ENCODE assay signal across 24 cellular contexts in genomic region chr17:59611503-59611902, GRCh38. TPM values are rescaled to one million over a fixed set of nuclear protein-coding genes. Genes with fewer than 3 reads are reported as not detected.
A peak's percentile ranks its signal among the peaks of the same experiment; 100 is the strongest.
DNase-seq lines count a peak whose midpoint lies in the region; ATAC-seq, FAIRE-seq and TF ChIP-seq lines count a peak whose summit lies in the region.
"Had no signal": no experiment of that assay in that cellular context is flagged by ENCODE, and none has a peak within 500 bp of the region (broad histone marks: within the 10 kb centered on the region; RNA-seq: fewer than 3 reads in every experiment).

No MANE protein-coding gene starts in this region.

- H4K20me1 ChIP-seq in K562 (replicated peaks; ENCODE audit: control insufficient read depth, insufficient read depth, low read length): no peaks in the 10 kb centered on the region
- H4K20me1 ChIP-seq: BLaER1 had no signal

- TF ChIP-seq POLR2A in A549 (IDR thresholded peaks at IDR 0.05; ENCODE audit: low read length) (no peak), H54 (IDR thresholded peaks at IDR 0.05; ENCODE audit: low read depth, low read length) (no peak), K562 (conservative IDR thresholded peaks at IDR 0.05) (no peak)

- TF ChIP-seq RAD21 in A549 (conservative IDR thresholded peaks at IDR 0.05 in 1 of 2, IDR thresholded peaks at IDR 0.05 in 1 of 2) (no peak), K562 (CRISPR knock-in tag; conservative IDR thresholded peaks at IDR 0.05 in 1 of 2, IDR thresholded peaks at IDR 0.05 in 1 of 2) (no peak)

- no peak overlapping the region for H3K4me3 ChIP-seq in A549
- no peak overlapping the region for H3K4me3 ChIP-seq in K562
- H3K4me3 ChIP-seq: BLaER1, GM12878 had no signal

- H3K4me1 ChIP-seq in A549: no peaks in the 10 kb centered on the region
- peaks cover 2 to 5% of the 10 kb centered on the region in 2 experiments; a peak in 4 of 5 replicates for H3K4me1 ChIP-seq in K562 (replicated peaks in 1 of 2; ENCODE audit: control insufficient read depth in 2 of 2, insufficient read depth in 2 of 2, low read length in 2 of 2)

- TF ChIP-seq CTCF in A549 (IDR thresholded peaks at IDR 0.05) (no peak), K562 (IDR thresholded peaks at IDR 0.05 in 2 of 3, conservative IDR thresholded peaks at IDR 0.05 in 1 of 3; ENCODE audit: insufficient read depth in 2 of 3, low read depth in 1 of 3, low read length in 3 of 3) (no peak)

- no peaks in the 10 kb centered on the region for H3K79me2 ChIP-seq in K562 (ENCODE audit: control insufficient read depth, insufficient read depth, low read length)

- no peaks in the 10 kb centered on the region for H3K9me1 ChIP-seq in K562 (ENCODE audit: control insufficient read depth, insufficient read depth, low read length)

- no peak for FAIRE-seq in A549 (lab: Jason Lieb, UNC)
- peak; percentile 50 for FAIRE-seq in H54 (lab: Jason Lieb, UNC)
- FAIRE-seq in K562 (lab: Jason Lieb, UNC): no peak
- FAIRE-seq: GM12878, GM12892, GM18507 had no signal

- BruUV-seq in K562 (replicated peaks; lab: Mats Ljungman, UMichigan): no TSS peak

- no peak overlapping the region for H2AFZ ChIP-seq in K562 (ENCODE audit: low read depth, low read length)

- DNase-seq in A549 (ENCODE audit: low read depth in 1 of 2, low spot score in 1 of 2) (no peak), H54 (ENCODE audit: insufficient read length, low spot score) (no peak), K562 (ENCODE audit: extremely low read depth in 1 of 4, low spot score in 3 of 4) (no peak), A172 (ENCODE audit: low spot score) (no peak), amniotic stem cell (lab: John Stamatoyannopoulos, UW) (no peak)
- DNase-seq: 8988T; ACHN; BE2C; C1 segment of cervical spinal cord; CD4-positive, alpha-beta memory T cell; CD4-positive, CD25-positive, alpha-beta regulatory T cell; CD8-positive, alpha-beta memory T cell; COR-L47; DMS 273 treated with DMSO at 0.1 percent for 48 hours; DMS153; DMS53; DMS79; DND-41; EL; GDM1 had no signal

- ATAC-seq in A549 (no peak), K562 (no peak)
- ATAC-seq: GM12878 had no signal

- CTCF ChIA-PET in A549 (lab: Yijun Ruan, JAX) (interaction anchor here (1.6 kb wide), 1 partner anchor 301 kb away, joined by 4 read pairs; no protein-coding TSS in a partner anchor), K562 (lab: Yijun Ruan, JAX; ENCODE audit: low intra/inter-chr PET ratio) (no interaction called here)

- no peak overlapping the region for H3K9ac ChIP-seq in K562 (ENCODE audit: insufficient read depth in 1 of 2, low read depth in 2 of 2, low read length in 2 of 2)
- H3K9ac ChIP-seq: BLaER1 had no signal

- TF ChIP-seq EP300 in A549 (IDR thresholded peaks at IDR 0.05): no peak
- no peak for TF ChIP-seq EP300 in K562 (IDR thresholded peaks at IDR 0.05; ENCODE audit: low read length)

- peaks cover 10% of the 10 kb centered on the region for H3K36me3 ChIP-seq in K562 (ENCODE audit: control insufficient read depth, insufficient read depth, low read length)

- in situ Hi-C loops in K562 (cut with MboI): no loop called here

- no peak overlapping the region for H3K4me2 ChIP-seq in A549
- no peak overlapping the region for H3K4me2 ChIP-seq in K562 (ENCODE audit: insufficient read depth, low read length)
- H3K4me2 ChIP-seq: BLaER1 had no signal

- no peak overlapping the region for H3K27ac ChIP-seq in A549
- H3K27ac ChIP-seq in K562 (ENCODE audit: extremely low read depth, low read depth, low read length): no peak overlapping the region
- H3K27ac ChIP-seq: BLaER1 had no signal

- H3K27me3 ChIP-seq in K562 (ENCODE audit: control insufficient read depth in 2 of 2, insufficient read depth in 2 of 2, low read length in 2 of 2): no peaks in the 10 kb centered on the region
- H3K27me3 ChIP-seq: BE2C, BLaER1 had no signal

- H3K9me3 ChIP-seq in A549: no peaks in the 10 kb centered on the region
- H3K9me3 ChIP-seq in K562 (replicated peaks; ENCODE audit: control insufficient read depth, insufficient read depth, low read depth, low read length): no peaks in the 10 kb centered on the region
- H3K9me3 ChIP-seq: BE2C, BLaER1 had no signal

- intact Hi-C loops in K562 (cut with micrococcal nuclease): no loop called here

- POLR2A ChIA-PET in A549 (lab: Yijun Ruan, JAX) (no interaction called here), K562 (lab: Yijun Ruan, JAX) (interaction anchor here (0.6 to 1.2 kb wide), 2 partner anchors 8 to 201 kb away, joined by 3 to 4 read pairs; partner anchors contain the start of gene CLTC)

TF ChIP-seq in A549, 52 proteins besides CTCF, POLR2A, EP300 and RAD21:
- no peak for TF ChIP-seq CHD2 (IDR thresholded peaks at IDR 0.05; ENCODE audit: low read length, partially characterized antibody)
- TF ChIP-seq MAFK (IDR thresholded peaks at IDR 0.05; ENCODE audit: partially characterized antibody): peak; percentile 74
- no peak for TF ChIP-seq HEYL (CRISPR knock-in tag; IDR thresholded peaks at IDR 0.05)
TF ChIP-seq in A549: peak in this region for 1.

TF ChIP-seq in K562, 482 proteins besides CTCF, POLR2A, EP300 and RAD21 (continues in another document):
- TF ChIP-seq GMEB1 (CRISPR knock-in tag; IDR thresholded peaks at IDR 0.05) (no peak), SIX5 (IDR thresholded peaks at IDR 0.05; ENCODE audit: borderline replicate concordance in 1 of 2, insufficient read depth in 1 of 2, low read depth in 1 of 2, low read length in 2 of 2) (no peak), CHD2 (IDR thresholded peaks at IDR 0.05; ENCODE audit: low read depth, low read length) (no peak), MAFF (IDR thresholded peaks at IDR 0.05; ENCODE audit: low read length) (peak; percentile 38)

RNA-seq across cellular contexts. Expression of gene CLTC, which starts 8.2 kb away (rescaled TPM):
- polyA plus RNA-seq in A549 (2011; rRNA removed): 360 and 376 TPM in 2 replicates
- 93.7 and 99.5 TPM in 2 replicates for polyA plus RNA-seq in A549 (2012; cell fraction: cytosol; rRNA removed)
- 191 and 272 TPM in 2 replicates for polyA plus RNA-seq in A549 (2012; cell fraction: nucleus; rRNA removed)
- 182 to 185 TPM (median 183 TPM) in 3 replicates for polyA plus RNA-seq in A549 (2017; fragmentation: RNase III; extraction: RNeasy Plus Mini Kit Qiagen cat#74134 plus additional on column Dnase treatment)
- 712 and 826 TPM in 2 replicates for polyA minus RNA-seq in A549 (2011; rRNA and poly(A)+ RNA removed)
- 152 and 501 TPM in 2 replicates for total RNA-seq in K562 (2011; cell fraction: chromatin; rRNA removed; ENCODE audit: low replicate concordance)
- total RNA-seq in K562 (2011; cell fraction: nucleolus; rRNA removed): 80.9 and 116 TPM in 2 replicates
- total RNA-seq in K562 (2011; cell fraction: nucleoplasm; rRNA removed): 164 and 204 TPM in 2 replicates
- total RNA-seq in K562 (2014; rRNA removed): 136 and 150 TPM in 2 replicates
- 220 and 233 TPM in 2 replicates for total RNA-seq in K562 (2014; rRNA removed; fragmentation: Illumina TruSeq; extraction: Trizol)
- total RNA-seq in K562 (2015; rRNA removed; fragmentation: Illumina TruSeq; extraction: Trizol): 184 and 195 TPM in 2 replicates
- 257 and 267 TPM in 2 replicates for total RNA-seq in K562 (2021)
- polyA plus RNA-seq in K562 (2011; rRNA removed): 164 and 217 TPM in 2 replicates
- polyA plus RNA-seq in K562 (2011; cell fraction: cytosol; rRNA removed): 136 and 221 TPM in 2 replicates
- polyA plus RNA-seq in K562 (2011; cell fraction: nucleus; rRNA removed): 85.8 and 125 TPM in 2 replicates
- polyA plus RNA-seq in K562 (2012): 133 and 168 TPM in 2 replicates
- 142 and 174 TPM in 2 replicates for polyA plus RNA-seq in K562 (2014; fragmentation: Illumina TruSeq; extraction: Trizol)
- polyA plus RNA-seq in K562 (2014; fragmentation: Nextera tagmentation; extraction: Ambion mirVana): 100 to 1,000 TPM; 122 to 134 TPM
- 102 and 115 TPM in 2 replicates for polyA plus RNA-seq in K562 (2014; rRNA removed)
- 705 and 852 TPM in 2 replicates for polyA minus RNA-seq in K562 (2011; rRNA and poly(A)+ RNA removed)
- 435 and 548 TPM in 2 replicates for polyA minus RNA-seq in K562 (2011; cell fraction: cytosol; rRNA and poly(A)+ RNA removed)
- polyA minus RNA-seq in K562 (2011; cell fraction: nucleus; rRNA and poly(A)+ RNA removed): 79.8 and 167 TPM in 2 replicates
- total RNA-seq in A172 (2014; rRNA removed; shearing (Covaris generic)): 362 and 373 TPM in 2 replicates

RNA-seq across cellular contexts. Expression of gene DHX40, which starts 46.1 kb away (rescaled TPM):
- 87.4 and 109 TPM in 2 replicates for polyA plus RNA-seq in A549 (2011; rRNA removed)
- 17.9 and 19.0 TPM in 2 replicates for polyA plus RNA-seq in A549 (2012; cell fraction: cytosol; rRNA removed)
- polyA plus RNA-seq in A549 (2012; cell fraction: nucleus; rRNA removed): 9.8 and 13.5 TPM in 2 replicates
- polyA plus RNA-seq in A549 (2017; fragmentation: RNase III; extraction: RNeasy Plus Mini Kit Qiagen cat#74134 plus additional on column Dnase treatment): 54.7 to 59.3 TPM (median 55.8 TPM) in 3 replicates
- 33.1 and 34.7 TPM in 2 replicates for polyA minus RNA-seq in A549 (2011; rRNA and poly(A)+ RNA removed)
- total RNA-seq in K562 (2011; cell fraction: chromatin; rRNA removed; ENCODE audit: low replicate concordance): 22.1 and 45.7 TPM in 2 replicates
- 8.0 and 11.2 TPM in 2 replicates for total RNA-seq in K562 (2011; cell fraction: nucleolus; rRNA removed)
- 12.7 and 15.3 TPM in 2 replicates for total RNA-seq in K562 (2011; cell fraction: nucleoplasm; rRNA removed)
- 17.0 and 21.7 TPM in 2 replicates for total RNA-seq in K562 (2014; rRNA removed)
- total RNA-seq in K562 (2014; rRNA removed; fragmentation: Illumina TruSeq; extraction: Trizol): 26.4 and 31.6 TPM in 2 replicates
- 18.5 and 21.4 TPM in 2 replicates for total RNA-seq in K562 (2015; rRNA removed; fragmentation: Illumina TruSeq; extraction: Trizol)
- total RNA-seq in K562 (2021): 18.2 and 18.5 TPM in 2 replicates
- 26.7 and 38.6 TPM in 2 replicates for polyA plus RNA-seq in K562 (2011; rRNA removed)
- 6.1 and 13.1 TPM in 2 replicates for polyA plus RNA-seq in K562 (2011; cell fraction: cytosol; rRNA removed)
- 10.3 and 17.9 TPM in 2 replicates for polyA plus RNA-seq in K562 (2011; cell fraction: nucleus; rRNA removed)
- 15.2 and 21.3 TPM in 2 replicates for polyA plus RNA-seq in K562 (2012)
- 18.7 and 18.9 TPM in 2 replicates for polyA plus RNA-seq in K562 (2014; fragmentation: Illumina TruSeq; extraction: Trizol)
- polyA plus RNA-seq in K562 (2014; fragmentation: Nextera tagmentation; extraction: Ambion mirVana): 1 to 10 TPM; 7.2 to 7.3 TPM
- polyA plus RNA-seq in K562 (2014; rRNA removed): 15.5 and 16.4 TPM in 2 replicates
- 45.2 and 48.4 TPM in 2 replicates for polyA minus RNA-seq in K562 (2011; rRNA and poly(A)+ RNA removed)
- polyA minus RNA-seq in K562 (2011; cell fraction: cytosol; rRNA and poly(A)+ RNA removed): 22.1 and 23.2 TPM in 2 replicates
- 11.0 and 15.9 TPM in 2 replicates for polyA minus RNA-seq in K562 (2011; cell fraction: nucleus; rRNA and poly(A)+ RNA removed)
- 67.1 and 70.5 TPM in 2 replicates for total RNA-seq in A172 (2014; rRNA removed; shearing (Covaris generic))

Comparison
In these comparisons a context has a peak if more than half of its experiments do, and no peak if none do; other contexts are left out.
1. Of the 35 proteins assayed by ChIP-seq in both K562 and A549: peak only in K562: none; only in A549: none; in both: MAFK; in neither: 34.